In genomic region chr1:234610061-234610581, GRCh38 we compare ENCODE assay signal across 8 cellular contexts. TPM values are rescaled to one million over a fixed set of nuclear protein-coding genes. Genes with fewer than 3 reads are reported as not detected.
A peak's percentile ranks its signal among the peaks of the same experiment; 100 is the strongest.
DNase-seq lines count a peak whose midpoint lies in the region; ATAC-seq, FAIRE-seq and TF ChIP-seq lines count a peak whose summit lies in the region.

TSS of gene IRF2BP2 (minus strand) at chr1:234610178. CDS start at chr1:234609494, 684 bp downstream.

- H3K9me3 ChIP-seq in right lobe of liver = no peaks in the 10 kb centered on the region

- H3K36me3 ChIP-seq in right lobe of liver = peaks cover 0 to 15% (median 10%) of the 10 kb centered on the region in 4 donors

- ATAC-seq in HG03139 (IDR thresholded peaks at IDR 0.05; ENCODE audit: unreplicated experiment) = peak; percentile 17
- peak; percentile 21 to 48 (median 44) for ATAC-seq in right lobe of liver
- no peak for ATAC-seq in GM18517 (IDR thresholded peaks at IDR 0.05; ENCODE audit: unreplicated experiment)

- WGBS in right lobe of liver (ENCODE audit: insufficient coverage, low coverage, low lambda C conversion rate, missing lambda C conversion rate) = 0% methylated on average over 14 of the region's 60 CpGs

- H3K27ac ChIP-seq in dorsolateral prefrontal cortex (peak within 1 kb of the TSS; percentile 96 to 100 (median 100)), right lobe of liver (peak within 1 kb of the TSS; percentile 100)

- TF ChIP-seq POLR2A in GM12892 (IDR thresholded peaks at IDR 0.05; ENCODE audit: low read depth, low read length) (peak; percentile 85), right lobe of liver (IDR thresholded peaks at IDR 0.05) (peak; percentile 90)

- intact Hi-C loops in dorsolateral prefrontal cortex (cut with DNase I) = loop anchor here (1.0 to 5.0 kb wide), 7 partner anchors 67 to 473 kb away; no protein-coding TSS in a partner anchor
- intact Hi-C loops in right lobe of liver (cut with DNase I) = loop anchor here (5.0 to 10.0 kb wide), 5 partner anchors 105 to 465 kb away; no protein-coding TSS in a partner anchor

- peak within 1 kb of the TSS; percentile 64 to 94 (median 82) for H3K4me3 ChIP-seq in dorsolateral prefrontal cortex
- H3K4me3 ChIP-seq in right lobe of liver = peak within 1 kb of the TSS; percentile 68 to 73 (median 68)

- peak in 6 of 56 donors; percentile 5 to 29 (median 12) for TF ChIP-seq CTCF in dorsolateral prefrontal cortex (IDR thresholded peaks at IDR 0.05 in 54 of 56, conservative IDR thresholded peaks at IDR 0.05 in 2 of 56; ENCODE audit: low read depth in 1 of 56, partially characterized antibody in 56 of 56)
- TF ChIP-seq CTCF in right lobe of liver (IDR thresholded peaks at IDR 0.05) = no peak

- peak; percentile 76 for FAIRE-seq in GM12892 (lab: Jason Lieb, UNC)

- peaks cover 0 to 33% (median 16%) of the 10 kb centered on the region in 4 donors for H3K4me1 ChIP-seq in right lobe of liver

- DNase-seq in GM12892 (ENCODE audit: insufficient read length) = peak; percentile 73
- DNase-seq in NCI-H748 treated with DMSO at 0.1 percent for 48 hours (lab: John Stamatoyannopoulos, UW) = peak; percentile 48
- peak; percentile 67 to 74 for DNase-seq in activated CD4-positive, alpha-beta T cell treated with anti-CD3 and anti-CD28 coated beads, Interleukin-2, amount 50 U/mL, for 4 hours
- peak; percentile 65 to 89 (median 80) for DNase-seq in dorsolateral prefrontal cortex
- peak; percentile 87 to 90 (median 88) for DNase-seq in right lobe of liver
- peak; percentile 77 for DNase-seq in stimulated activated CD4-positive, alpha-beta T cell treated with anti-CD3 and anti-CD28 coated beads, Interleukin-4, amount 100 ng/mL, for 24 hours

- H3K27me3 ChIP-seq in dorsolateral prefrontal cortex (no peaks in the 10 kb centered on the region), right lobe of liver (no peaks in the 10 kb centered on the region)

RNA-seq across cellular contexts. Expression of gene IRF2BP2, which starts in this region (rescaled TPM):
- polyA plus RNA-seq in GM12892 (2012; ENCODE audit: missing spikeins) = 63.2 TPM
- 100 to 1,000 TPM in 54 of 120 experiments, 10 to 100 TPM in 66; 60.9 to 188 (median 96.3) TPM for total RNA-seq in dorsolateral prefrontal cortex
- total RNA-seq in right lobe of liver = 10 to 100 TPM; 35.3 to 93.2 (median 56.8) TPM
